Comparison of ENCODE assay signal across 14 cellular contexts in genomic region chr3:152400912-152401311, GRCh38.
DNase-seq lines count a peak whose midpoint lies in the region; ATAC-seq, FAIRE-seq and TF ChIP-seq lines count a peak whose summit lies in the region.
"Had no signal": no experiment of that assay in that cellular context is flagged by ENCODE, and none has a peak within 500 bp of the region (broad histone marks: within the 10 kb centered on the region; RNA-seq: fewer than 3 reads in every experiment).

No MANE protein-coding gene starts in this region.

- peaks cover 22% of the 10 kb centered on the region for H4K20me1 ChIP-seq in endothelial cell of umbilical vein (replicated peaks; ENCODE audit: control insufficient read depth, extremely low read depth, insufficient read depth, low read length)

- H3K9ac ChIP-seq in endothelial cell of umbilical vein (replicated peaks; ENCODE audit: extremely low read depth, insufficient read depth, low read length) (no peak overlapping the region), skeletal muscle satellite cell (ENCODE audit: low read depth, low read length) (peak overlapping the region; percentile 42)

- no peak overlapping the region for H3K4me3 Mint-ChIP-seq in activated CD4-positive, alpha-beta memory T cell treated with anti-CD3 and anti-CD28 coated beads for 36 hours
- H3K4me3 Mint-ChIP-seq in activated CD4-positive, alpha-beta memory T cell treated with anti-CD3 and anti-CD28 coated beads, Interleukin-2, amount 10 ng/mL, durations not matched to agents 7 days and 5 days = no peak overlapping the region
- H3K4me3 Mint-ChIP-seq: nephron had no signal

- H2AFZ ChIP-seq in endothelial cell of umbilical vein (ENCODE audit: low read depth, low read length) = no peak overlapping the region

- DNase-seq in activated CD4-positive, alpha-beta memory T cell treated with anti-CD3 and anti-CD28 coated beads for 36 hours = no peak
- no peak for DNase-seq in activated CD4-positive, alpha-beta memory T cell treated with anti-CD3 and anti-CD28 coated beads, Interleukin-2, amount 10 ng/mL, durations not matched to agents 7 days and 5 days
- DNase-seq in NCI-H226 (peak; percentile 70), endothelial cell of umbilical vein (ENCODE audit: low read depth, low spot score) (no peak), NCI-H748 treated with DMSO at 0.1 percent for 48 hours (lab: John Stamatoyannopoulos, UW) (no peak), left lobe of liver (ENCODE audit: low spot score) (no peak)
- no peak for DNase-seq in activated CD4-positive, alpha-beta T cell treated with anti-CD3 and anti-CD28 coated beads, Interleukin-2, amount 50 U/mL, for 1 hour
- DNase-seq: dorsolateral prefrontal cortex; NCI-H1694; stimulated activated naive CD4-positive, alpha-beta T cell treated with Interleukin-2 at 50 U/mL for 16 hours had no signal

- intact Hi-C loops in activated CD4-positive, alpha-beta memory T cell treated with anti-CD3 and anti-CD28 coated beads for 36 hours (cut with micrococcal nuclease) = no loop called here
- intact Hi-C loops in endothelial cell of umbilical vein (cut with micrococcal nuclease) = no loop called here

- peaks cover 18% of the 10 kb centered on the region for H3K36me3 Mint-ChIP-seq in activated CD4-positive, alpha-beta memory T cell treated with anti-CD3 and anti-CD28 coated beads for 36 hours
- H3K36me3 Mint-ChIP-seq in activated CD4-positive, alpha-beta memory T cell treated with anti-CD3 and anti-CD28 coated beads, Interleukin-2, amount 10 ng/mL, durations not matched to agents 7 days and 5 days (ENCODE audit: low read depth) = peaks cover 35% of the 10 kb centered on the region

- no peak for ATAC-seq in left lobe of liver

- peaks cover 97% of the 10 kb centered on the region for H3K79me2 ChIP-seq in endothelial cell of umbilical vein (ENCODE audit: control insufficient read depth, insufficient read depth, low read length)

- POLR2A ChIA-PET in activated CD4-positive, alpha-beta memory T cell treated with anti-CD3 and anti-CD28 coated beads for 36 hours (lab: Charles Lee) = no interaction called here
- POLR2A ChIA-PET in activated CD4-positive, alpha-beta memory T cell treated with anti-CD3 and anti-CD28 coated beads, Interleukin-2, amount 10 ng/mL, durations not matched to agents 7 days and 5 days (lab: Charles Lee) = interaction anchor here (1.4 kb wide), 1 partner anchor 19 kb away, joined by 3 read pairs; no protein-coding TSS in a partner anchor
- POLR2A ChIA-PET in endothelial cell of umbilical vein (lab: Charles Lee) = no interaction called here

- H3K9me3 Mint-ChIP-seq in activated CD4-positive, alpha-beta memory T cell treated with anti-CD3 and anti-CD28 coated beads for 36 hours = peaks cover 8% of the 10 kb centered on the region
- no peaks in the 10 kb centered on the region for H3K9me3 Mint-ChIP-seq in activated CD4-positive, alpha-beta memory T cell treated with anti-CD3 and anti-CD28 coated beads, Interleukin-2, amount 10 ng/mL, durations not matched to agents 7 days and 5 days
- H3K9me3 Mint-ChIP-seq: nephron had no signal

- TF ChIP-seq POLR2A in endothelial cell of umbilical vein (IDR thresholded peaks at IDR 0.05; ENCODE audit: low read depth, low read length) = no peak

- H3K27ac ChIP-seq in endothelial cell of umbilical vein (ENCODE audit: insufficient read depth, low read depth, low read length) = no peak overlapping the region

- H3K27me3 ChIP-seq in endothelial cell of umbilical vein (ENCODE audit: control insufficient read depth in 2 of 2, insufficient read depth in 2 of 2, low read length in 2 of 2) (no peaks in the 10 kb centered on the region), skeletal muscle satellite cell (ENCODE audit: control insufficient read depth, insufficient read depth, low read length) (no peaks in the 10 kb centered on the region)
- H3K27me3 ChIP-seq: dorsolateral prefrontal cortex had no signal

- H3K4me2 ChIP-seq in endothelial cell of umbilical vein (ENCODE audit: insufficient read depth, low read length) (no peak overlapping the region), skeletal muscle satellite cell (ENCODE audit: low read length) (peak overlapping the region; percentile 42)

- peaks cover 84% of the 10 kb centered on the region for H3K4me1 Mint-ChIP-seq in activated CD4-positive, alpha-beta memory T cell treated with anti-CD3 and anti-CD28 coated beads for 36 hours (ENCODE audit: low read depth)
- peaks cover 58% of the 10 kb centered on the region for H3K4me1 Mint-ChIP-seq in activated CD4-positive, alpha-beta memory T cell treated with anti-CD3 and anti-CD28 coated beads, Interleukin-2, amount 10 ng/mL, durations not matched to agents 7 days and 5 days

- H3K4me1 ChIP-seq in endothelial cell of umbilical vein (ENCODE audit: control insufficient read depth, extremely low read depth, insufficient read depth, low read length) (peaks cover 29% of the 10 kb centered on the region), skeletal muscle satellite cell (ENCODE audit: control insufficient read depth, insufficient read depth, low read length) (peaks cover 74% of the 10 kb centered on the region)

- BruUV-seq in endothelial cell of umbilical vein (replicated peaks; lab: Mats Ljungman, UMichigan) = no TSS peak

- H3K27me3 Mint-ChIP-seq in activated CD4-positive, alpha-beta memory T cell treated with anti-CD3 and anti-CD28 coated beads for 36 hours = no peaks in the 10 kb centered on the region
- H3K27me3 Mint-ChIP-seq in activated CD4-positive, alpha-beta memory T cell treated with anti-CD3 and anti-CD28 coated beads, Interleukin-2, amount 10 ng/mL, durations not matched to agents 7 days and 5 days = no peaks in the 10 kb centered on the region

- no peaks in the 10 kb centered on the region for H3K9me3 ChIP-seq in endothelial cell of umbilical vein (replicated peaks; ENCODE audit: control insufficient read depth, insufficient read depth, low read length)
- H3K9me3 ChIP-seq in skeletal muscle satellite cell (replicated peaks; ENCODE audit: low read length) = no peaks in the 10 kb centered on the region

- no peak overlapping the region for H3K4me3 ChIP-seq in endothelial cell of umbilical vein (replicated peaks in 1 of 3; ENCODE audit: insufficient read depth in 1 of 3, low read depth in 1 of 3, low read length in 3 of 3)
- no peak overlapping the region for H3K4me3 ChIP-seq in skeletal muscle satellite cell (ENCODE audit: low read length)
- H3K4me3 ChIP-seq: dorsolateral prefrontal cortex had no signal

- H3K36me3 ChIP-seq in endothelial cell of umbilical vein (ENCODE audit: control insufficient read depth in 2 of 2, extremely low read depth in 1 of 2, insufficient read depth in 2 of 2, low read length in 2 of 2) = peaks cover 0 to 4% of the 10 kb centered on the region in 2 experiments
- H3K36me3 ChIP-seq in skeletal muscle satellite cell (ENCODE audit: insufficient read depth, low read length) = peaks cover 9% of the 10 kb centered on the region

- dilution Hi-C loops in endothelial cell of umbilical vein (cut with MboI; ENCODE audit: extremely low pct_ligation_motif_present, low sequenced_read_pairs) = no loop called here

- CTCF ChIA-PET in activated CD4-positive, alpha-beta memory T cell treated with anti-CD3 and anti-CD28 coated beads for 36 hours (lab: Charles Lee) = no interaction called here
- CTCF ChIA-PET in activated CD4-positive, alpha-beta memory T cell treated with anti-CD3 and anti-CD28 coated beads, Interleukin-2, amount 10 ng/mL, durations not matched to agents 7 days and 5 days (lab: Charles Lee) = no interaction called here
- CTCF ChIA-PET in endothelial cell of umbilical vein (lab: Charles Lee) = interaction anchor here (1.0 to 1.7 kb wide), 5 partner anchors 9 to 81 kb away, joined by 3 to 6 read pairs (median 4); no protein-coding TSS in a partner anchor

- no peak for FAIRE-seq in endothelial cell of umbilical vein (lab: Jason Lieb, UNC)
- FAIRE-seq: A204.1, TTC549 had no signal

- no peak for TF ChIP-seq CTCF in endothelial cell of umbilical vein (IDR thresholded peaks at IDR 0.05; ENCODE audit: extremely low read depth in 1 of 2, insufficient read depth in 1 of 2, low read depth in 1 of 2, low read length in 2 of 2)

- H3K27ac Mint-ChIP-seq in activated CD4-positive, alpha-beta memory T cell treated with anti-CD3 and anti-CD28 coated beads for 36 hours = peak overlapping the region; percentile 38
- no peak overlapping the region for H3K27ac Mint-ChIP-seq in activated CD4-positive, alpha-beta memory T cell treated with anti-CD3 and anti-CD28 coated beads, Interleukin-2, amount 10 ng/mL, durations not matched to agents 7 days and 5 days
- H3K27ac Mint-ChIP-seq: nephron had no signal

- no peaks in the 10 kb centered on the region for H3K9me1 ChIP-seq in endothelial cell of umbilical vein (replicated peaks; ENCODE audit: control insufficient read depth, extremely low read depth, insufficient read depth, low read length)

TF ChIP-seq in endothelial cell of umbilical vein, 7 proteins besides CTCF, POLR2A, EP300 and RAD21:
- TF ChIP-seq POLR2AphosphoS5 (IDR thresholded peaks at IDR 0.05; ENCODE audit: insufficient read depth, low read depth, low read length) (no peak), JUN (IDR thresholded peaks at IDR 0.05; ENCODE audit: borderline replicate concordance, insufficient read depth, insufficient read length, low read depth) (peak; percentile 9)
